ENCODE assay signal across 12 cellular contexts in genomic region chr4:99062120-99062519, GRCh38. TPM values are rescaled to one million over a fixed set of nuclear protein-coding genes. Genes with fewer than 3 reads are reported as not detected.
DNase-seq lines count a peak whose midpoint lies in the region; ATAC-seq and TF ChIP-seq lines count a peak whose summit lies in the region.
"Had no signal": no experiment of that assay in that cellular context is flagged by ENCODE, and none has a peak within 500 bp of the region (broad histone marks: within the 10 kb centered on the region; RNA-seq: fewer than 3 reads in every experiment).

No MANE protein-coding gene starts in this region.

- no peak overlapping the region for H3K4me3 ChIP-seq in HCT116 (replicated peaks in 1 of 2; ENCODE audit: low read depth in 1 of 2, low read length in 2 of 2)
- H3K4me3 ChIP-seq in effector memory CD4-positive, alpha-beta T cell (ENCODE audit: insufficient read depth, low read depth, low read length, poor library complexity, severe bottlenecking), result no peak overlapping the region

- peaks cover 9 to 31% of the 10 kb centered on the region in 2 experiments; a peak in 3 of 4 replicates for H3K36me3 ChIP-seq in HCT116 (ENCODE audit: control insufficient read depth in 1 of 2, insufficient read depth in 2 of 2, low read length in 2 of 2)
- peaks cover 29% of the 10 kb centered on the region for H3K36me3 ChIP-seq in effector memory CD4-positive, alpha-beta T cell (ENCODE audit: control insufficient read depth, insufficient read depth, low read length)

- H3K9me3 Mint-ChIP-seq in WTC11, result peaks cover 5% of the 10 kb centered on the region

- DNase-seq in DMS79 treated with DMSO at 0.1 percent for 48 hours (lab: John Stamatoyannopoulos, UW) (peak; percentile 61), HCT116 (ENCODE audit: low read depth, low spot score) (no peak), NCI-H510A (lab: John Stamatoyannopoulos, UW) (peak; percentile 22), left kidney (ENCODE audit: low read depth, low spot score) (peak; percentile 84), GM13976 (ENCODE audit: low spot score) (no peak), WTC11 (ENCODE audit: low spot score) (no peak), dedifferentiated amniotic fluid mesenchymal stem cell (ENCODE audit: extremely low spot score) (no peak)
- no peak for DNase-seq in effector memory CD4-positive, alpha-beta T cell
- DNase-seq: activated CD4-positive, alpha-beta memory T cell treated with anti-CD3 and anti-CD28 coated beads, Interleukin-2, amount 10 ng/mL, durations not matched to agents 7 days and 5 days; naive thymus-derived CD8-positive, alpha-beta T cell; NCI-H146; stimulated activated naive CD4-positive, alpha-beta T cell had no signal

- H3K9ac ChIP-seq in HCT116 (ENCODE audit: low read length), result no peak overlapping the region

- no peak overlapping the region for H3K27ac Mint-ChIP-seq in WTC11
- H3K27ac Mint-ChIP-seq: activated CD4-positive, alpha-beta memory T cell treated with anti-CD3 and anti-CD28 coated beads, Interleukin-2, amount 10 ng/mL, durations not matched to agents 7 days and 5 days had no signal

- TF ChIP-seq RAD21 in HCT116 (IDR thresholded peaks at IDR 0.05; ENCODE audit: low read depth), result no peak

- CTCF ChIA-PET in HCT116 (lab: Charles Lee) (no interaction called here), WTC11 (lab: Charles Lee) (no interaction called here)

- H3K27me3 Mint-ChIP-seq in WTC11 (ENCODE audit: low read depth), result no peaks in the 10 kb centered on the region
- H3K27me3 Mint-ChIP-seq: activated CD4-positive, alpha-beta memory T cell treated with anti-CD3 and anti-CD28 coated beads, Interleukin-2, amount 10 ng/mL, durations not matched to agents 7 days and 5 days; naive thymus-derived CD8-positive, alpha-beta T cell had no signal

- peaks cover 22 to 38% of the 10 kb centered on the region in 2 experiments for H3K4me1 ChIP-seq in HCT116 (ENCODE audit: control insufficient read depth in 1 of 2, insufficient read depth in 2 of 2, low read length in 2 of 2)
- H3K4me1 ChIP-seq in effector memory CD4-positive, alpha-beta T cell (ENCODE audit: control insufficient read depth, insufficient read depth, low read length, poor library complexity, severe bottlenecking), result no peaks in the 10 kb centered on the region

- H3K9me3 ChIP-seq in HCT116 (ENCODE audit: control insufficient read depth in 1 of 2, insufficient read depth in 1 of 2, low read depth in 1 of 2, low read length in 2 of 2), result no peaks in the 10 kb centered on the region
- H3K9me3 ChIP-seq in effector memory CD4-positive, alpha-beta T cell (ENCODE audit: control insufficient read depth, low read length), result no peaks in the 10 kb centered on the region

- no peak for TF ChIP-seq POLR2A in HCT116 (IDR thresholded peaks at IDR 0.05; ENCODE audit: borderline replicate concordance, extremely low read depth, insufficient read depth, insufficient read length)

- no peaks in the 10 kb centered on the region for H4K20me1 ChIP-seq in HCT116 (ENCODE audit: insufficient read depth)

- peaks cover 11% of the 10 kb centered on the region; the same call in 1 of the 2 replicates for H3K79me2 ChIP-seq in HCT116 (ENCODE audit: insufficient read depth, low read length)

- H3K9me2 ChIP-seq in HCT116 (ENCODE audit: insufficient read depth), result no peaks in the 10 kb centered on the region

- no peaks in the 10 kb centered on the region for H3K27me3 ChIP-seq in HCT116 (ENCODE audit: insufficient read depth, low read length)
- no peaks in the 10 kb centered on the region for H3K27me3 ChIP-seq in effector memory CD4-positive, alpha-beta T cell (replicated peaks; ENCODE audit: control insufficient read depth, insufficient read depth, low read length, poor library complexity, severe bottlenecking)

- H3K27ac ChIP-seq in HCT116 (ENCODE audit: low read depth, low read length), result no peak overlapping the region
- no peak overlapping the region for H3K27ac ChIP-seq in effector memory CD4-positive, alpha-beta T cell (ENCODE audit: insufficient read depth, low read length, poor library complexity, severe bottlenecking)

- no peak overlapping the region for H2AFZ ChIP-seq in HCT116 (ENCODE audit: low read depth, low read length, poor library complexity, severe bottlenecking)

- in situ Hi-C loops in GM13976 (cut with MboI; ENCODE audit: low sequenced_read_pairs, unreplicated experiment), result no loop called here

- POLR2A ChIA-PET in HCT116 (lab: Charles Lee) (no interaction called here), WTC11 (lab: Charles Lee) (no interaction called here)

- TF ChIP-seq CTCF in HCT116 (IDR thresholded peaks at IDR 0.05 in 2 of 3, conservative IDR thresholded peaks at IDR 0.05 in 1 of 3; ENCODE audit: borderline replicate concordance in 1 of 3, insufficient read depth in 1 of 3, low read depth in 2 of 3, low read length in 2 of 3) (no peak), GM13976 (IDR thresholded peaks at IDR 0.05; ENCODE audit: borderline replicate concordance, control extremely low read depth, extremely low read depth, insufficient read depth, missing control alignments) (no peak), WTC11 (IDR thresholded peaks at IDR 0.05) (no peak)

- H3K4me3 Mint-ChIP-seq in WTC11, result no peak overlapping the region
- H3K4me3 Mint-ChIP-seq: activated CD4-positive, alpha-beta memory T cell treated with anti-CD3 and anti-CD28 coated beads, Interleukin-2, amount 10 ng/mL, durations not matched to agents 7 days and 5 days; naive thymus-derived CD8-positive, alpha-beta T cell had no signal

- RAD21 ChIA-PET in HCT116 (lab: Charles Lee; ENCODE audit: low non-redundant PET in 1 of 2, low total read pairs in 2 of 2, uncharacterized antibody in 2 of 2, unreplicated experiment in 2 of 2), result no interaction called here

- ATAC-seq in HCT116 (no peak), WTC11 (no peak)
- ATAC-seq: naive thymus-derived CD8-positive, alpha-beta T cell had no signal

- BruUV-seq in HCT116 (replicated peaks; lab: Mats Ljungman, UMichigan), result TSS peak; percentile 68

- no peak overlapping the region for H3K4me2 ChIP-seq in HCT116 (ENCODE audit: low read length)

- H3K36me3 Mint-ChIP-seq in WTC11, result peaks cover 63% of the 10 kb centered on the region

- intact Hi-C loops in HCT116 (cut with micrococcal nuclease), result no loop called here

- H3K4me1 Mint-ChIP-seq in WTC11, result 0 out of 2 replicates have a peak, but pooled peaks cover 4% of the 10 kb centered on the region
- H3K4me1 Mint-ChIP-seq: naive thymus-derived CD8-positive, alpha-beta T cell had no signal

TF ChIP-seq in HCT116, 20 proteins besides CTCF, POLR2A, EP300 and RAD21:
- TF ChIP-seq EZH2phosphoT487 (IDR thresholded peaks at IDR 0.05; ENCODE audit: borderline replicate concordance), result no peak
- no peak for TF ChIP-seq TCF7L2 (IDR thresholded peaks at IDR 0.05; ENCODE audit: borderline replicate concordance, extremely low read depth, insufficient read depth, insufficient read length)

TF ChIP-seq in WTC11, 78 proteins besides CTCF, POLR2A, EP300 and RAD21 (continues in another document):
- TF ChIP-seq ZSCAN18 (CRISPR knock-in tag; IDR thresholded peaks at IDR 0.05) (no peak), SMAD4 (CRISPR knock-in tag; IDR thresholded peaks at IDR 0.05) (no peak), CREB1 (CRISPR knock-in tag; IDR thresholded peaks at IDR 0.05) (no peak), ZNF425 (CRISPR knock-in tag; conservative IDR thresholded peaks at IDR 0.05) (no peak), ZNF219 (CRISPR knock-in tag; IDR thresholded peaks at IDR 0.05; ENCODE audit: borderline replicate concordance) (no peak), NFE2L1 (CRISPR knock-in tag; IDR thresholded peaks at IDR 0.05) (no peak), ZNF416 (CRISPR knock-in tag; IDR thresholded peaks at IDR 0.05) (no peak)
- TF ChIP-seq, protein P1, sequence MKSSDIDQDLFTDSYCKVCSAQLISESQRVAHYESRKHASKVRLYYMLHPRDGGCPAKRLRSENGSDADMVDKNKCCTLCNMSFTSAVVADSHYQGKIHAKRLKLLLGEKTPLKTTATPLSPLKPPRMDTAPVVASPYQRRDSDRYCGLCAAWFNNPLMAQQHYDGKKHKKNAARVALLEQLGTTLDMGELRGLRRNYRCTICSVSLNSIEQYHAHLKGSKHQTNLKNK (CRISPR knock-in tag; IDR thresholded peaks at IDR 0.05), result no peak

RNA-seq across cellular contexts. Expression of gene ADH5, which starts 26.5 kb away (rescaled TPM):
- total RNA-seq in HCT116 (2021; ENCODE audit: unreplicated experiment) (163 TPM), WTC11 (2021) (244 to 252 TPM (median 247 TPM) in 3 replicates)
- 96.5 and 135 TPM in 2 replicates for polyA plus RNA-seq in HCT116 (2012)

Comparison
In these comparisons a context has a peak if more than half of its experiments do, and no peak if none do; other contexts are left out.
1. DNase-seq: peak in DMS79 treated with DMSO at 0.1 percent for 48 hours (single experiment), NCI-H510A (single experiment) and left kidney (single experiment); none in HCT116 (single experiment), GM13976 (single experiment), WTC11 (single experiment), dedifferentiated amniotic fluid mesenchymal stem cell (single experiment) and effector memory CD4-positive, alpha-beta T cell (0 of 3).